ENCODE assay signal across 8 cellular contexts in genomic region chr19:33293255-33294057, GRCh38. TPM values are rescaled to one million over a fixed set of nuclear protein-coding genes. Genes with fewer than 3 reads are reported as not detected.
DNase-seq lines count a peak whose midpoint lies in the region; ATAC-seq, FAIRE-seq and TF ChIP-seq lines count a peak whose summit lies in the region.

No MANE protein-coding gene starts in this region.

- H4K20me1 ChIP-seq in astrocyte (ENCODE audit: insufficient read depth, low read length) = no peaks in the 10 kb centered on the region

- peaks cover 4% of the 10 kb centered on the region for H3K4me1 Mint-ChIP-seq in astrocyte (ENCODE audit: low read depth, unreplicated experiment)

- in situ Hi-C loops in KBM-7 (cut with MboI; ENCODE audit: low pct_unique_long_range_greater_than_20kb, low sequenced_read_pairs) = no loop called here

- H3K36me3 ChIP-seq in astrocyte (ENCODE audit: insufficient read depth, low read length) (no peaks in the 10 kb centered on the region), tibial nerve (no peaks in the 10 kb centered on the region)

- ATAC-seq in GM21367 (IDR thresholded peaks at IDR 0.05; ENCODE audit: unreplicated experiment) (no peak), GM21515 (IDR thresholded peaks at IDR 0.05; ENCODE audit: unreplicated experiment) (no peak)

- H3K27me3 Mint-ChIP-seq in astrocyte (ENCODE audit: low read depth, unreplicated experiment) = peaks cover 40% of the 10 kb centered on the region

- no peak overlapping the region for H3K4me3 ChIP-seq in astrocyte (ENCODE audit: insufficient read depth, low read depth, low read length)
- no peak overlapping the region for H3K4me3 ChIP-seq in tibial nerve

- H3K27me3 ChIP-seq in astrocyte (ENCODE audit: insufficient read depth, low read length) = peaks cover 3% of the 10 kb centered on the region
- peaks cover 0 to 8% of the 10 kb centered on the region in 2 donors for H3K27me3 ChIP-seq in tibial nerve

- peak overlapping the region; percentile 4 for H3K27ac ChIP-seq in astrocyte (ENCODE audit: low read depth, low read length)
- H3K27ac ChIP-seq in tibial nerve = peak overlapping the region in 2 of 4 donors; percentile 22 to 51

- 25 to 29% methylated on average over 22 of the region's 22 CpGs for WGBS in tibial nerve, 2 donors

- no peaks in the 10 kb centered on the region for H3K9me3 ChIP-seq in astrocyte (ENCODE audit: insufficient read depth, low read depth, low read length)
- peaks cover 0 to 18% (median 2%) of the 10 kb centered on the region in 4 donors for H3K9me3 ChIP-seq in tibial nerve

- H2AFZ ChIP-seq in astrocyte (ENCODE audit: low read depth, low read length) = peak overlapping the region; percentile 51

- peaks cover 13% of the 10 kb centered on the region for H3K4me1 ChIP-seq in astrocyte (ENCODE audit: insufficient read depth, low read length)
- peaks cover 0 to 16% (median 3%) of the 10 kb centered on the region in 4 donors for H3K4me1 ChIP-seq in tibial nerve

- no peak for TF ChIP-seq POLR2A in tibial nerve (IDR thresholded peaks at IDR 0.05)

- FAIRE-seq in astrocyte (lab: Jason Lieb, UNC) = peak; percentile 71

- H3K4me3 Mint-ChIP-seq in astrocyte (ENCODE audit: unreplicated experiment) = no peak overlapping the region

- TF ChIP-seq EP300 in tibial nerve (IDR thresholded peaks at IDR 0.05) = no peak

- H3K9me3 Mint-ChIP-seq in astrocyte (ENCODE audit: unreplicated experiment) = peaks cover 5% of the 10 kb centered on the region

- no peak overlapping the region for H3K9ac ChIP-seq in astrocyte (ENCODE audit: low read length)

- peak overlapping the region; percentile 76 for H3K4me2 ChIP-seq in astrocyte (ENCODE audit: low read length)

- H3K36me3 Mint-ChIP-seq in astrocyte (ENCODE audit: low read depth, unreplicated experiment) = peaks cover 5% of the 10 kb centered on the region

- no peak for TF ChIP-seq CTCF in AG09319 (IDR thresholded peaks at IDR 0.05; ENCODE audit: low read depth, low read length)
- no peak for TF ChIP-seq CTCF in astrocyte (IDR thresholded peaks at IDR 0.05; ENCODE audit: insufficient read depth, low read depth, low read length)
- no peak for TF ChIP-seq CTCF in tibial nerve (IDR thresholded peaks at IDR 0.05)

- H3K27ac Mint-ChIP-seq in astrocyte (ENCODE audit: unreplicated experiment) = no peak overlapping the region

- DNase-seq in AG09319 (ENCODE audit: extremely low read depth, low read depth) (peak; percentile 24), KBM-7 (peak; percentile 72), astrocyte (ENCODE audit: low read depth) (peak; percentile 63), medulla oblongata (ENCODE audit: extremely low spot score) (peak; percentile 69), NCI-H1436 treated with DMSO at 0.1 percent for 48 hours (lab: John Stamatoyannopoulos, UW) (no peak), tibial nerve (ENCODE audit: low spot score in 2 of 2) (no peak)

- no peaks in the 10 kb centered on the region for H3K79me2 ChIP-seq in astrocyte (ENCODE audit: insufficient read depth, low read length)

RNA-seq across cellular contexts. Expression of gene CEBPA, which starts 8.9 kb away (rescaled TPM):
- total RNA-seq in astrocyte (0.45 and 0.50 TPM in 2 replicates), tibial nerve (100 to 1,000 TPM in 1 of 4 donors, 10 to 100 TPM in 3; 33.9 to 204 (median 65.4) TPM)

Comparison
In these comparisons a context has a peak if more than half of its experiments do, and no peak if none do; other contexts are left out.
1. DNase-seq: peak in AG09319 (single experiment), KBM-7 (single experiment), astrocyte (single experiment) and medulla oblongata (single experiment); none in NCI-H1436 treated with DMSO at 0.1 percent for 48 hours (single experiment) and tibial nerve (0 of 2).
2. RNA of gene CEBPA, which starts 8.9 kb away (total RNA-seq): 33.9 to 204 TPM in tibial nerve; 0.45 to 0.50 TPM in astrocyte; every median in the first group is over 10 times any median in the second.